Comparison of ENCODE assay signal across 9 cellular contexts in the genomic region with DNA sequence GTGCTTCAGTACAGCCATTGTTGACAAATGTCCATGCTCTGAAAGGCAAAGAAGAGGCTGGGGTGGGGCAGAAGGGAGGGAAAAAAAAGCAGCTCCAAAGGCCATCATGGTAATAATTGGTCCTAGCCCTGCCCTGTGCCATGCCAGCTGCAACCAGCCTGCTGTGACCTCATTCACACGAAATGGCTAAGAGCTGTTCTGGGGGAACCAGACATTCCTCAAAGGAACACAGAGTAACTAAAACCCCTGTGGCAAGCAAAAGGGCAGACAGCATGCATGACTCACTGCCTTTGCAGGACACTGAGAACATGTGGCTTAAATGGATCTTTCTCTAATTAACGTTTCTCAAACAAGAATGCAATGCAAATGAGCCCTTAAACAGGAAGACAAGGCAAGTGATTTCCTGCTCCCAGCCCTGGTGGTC. TPM values are rescaled to one million over a fixed set of nuclear protein-coding genes. Genes with fewer than 3 reads are reported as not detected.
A peak's percentile ranks its signal among the peaks of the same experiment; 100 is the strongest.
DNase-seq lines count a peak whose midpoint lies in the region; ATAC-seq and TF ChIP-seq lines count a peak whose summit lies in the region.
"Had no signal": no experiment of that assay in that cellular context is flagged by ENCODE, and none has a peak within 500 bp of the region (broad histone marks: within the 10 kb centered on the region; RNA-seq: fewer than 3 reads in every experiment).

No MANE protein-coding gene starts in this region.

- no peak overlapping the region for H2BK20ac ChIP-seq in IMR-90 (ENCODE audit: low read depth, low read length)

- CTCF ChIA-PET in IMR-90 (lab: Yijun Ruan, JAX): no interaction called here

- H3K4me3 ChIP-seq in IMR-90 (ENCODE audit: insufficient read depth, low read depth, low read length) (no peak overlapping the region), cardiac fibroblast (replicated peaks in 1 of 2; ENCODE audit: low read depth in 2 of 2, low read length in 2 of 2) (no peak overlapping the region), mesodermal cell (ENCODE audit: extremely low read depth, insufficient read depth, low read length, poor library complexity, severe bottlenecking) (no peak overlapping the region)

- H2BK120ac ChIP-seq in IMR-90 (ENCODE audit: low read depth, low read length): no peak overlapping the region

- H3K14ac ChIP-seq in IMR-90 (replicated peaks; ENCODE audit: low read depth, low read length): no peak overlapping the region

- intact Hi-C loops in IMR-90 (cut with micrococcal nuclease): no loop called here

- no peak for TF ChIP-seq RAD21 in IMR-90 (IDR thresholded peaks at IDR 0.05; ENCODE audit: low read length)

- no peaks in the 10 kb centered on the region for H3K9me1 ChIP-seq in IMR-90 (ENCODE audit: insufficient read depth, low read length)

- no peak overlapping the region for H2AFZ ChIP-seq in IMR-90 (replicated peaks; ENCODE audit: low read length, poor library complexity)

- dilution Hi-C loops in IMR-90 (cut with HindIII; ENCODE audit: low sequenced_read_pairs, unreplicated experiment): no loop called here

- no peak overlapping the region for H3K4ac ChIP-seq in IMR-90 (ENCODE audit: low read depth, low read length)

- no peak overlapping the region for H2AK9ac ChIP-seq in IMR-90 (replicated peaks; ENCODE audit: low read depth, low read length, poor library complexity)

- BruUV-seq in IMR-90 (replicated peaks; lab: Mats Ljungman, UMichigan): no TSS peak

- no peak overlapping the region for H3K56ac ChIP-seq in IMR-90 (ENCODE audit: extremely low read depth, insufficient read depth, low read length)

- no peak overlapping the region for H3K18ac ChIP-seq in IMR-90 (ENCODE audit: low read depth, low read length)

- H2AK5ac ChIP-seq in IMR-90 (ENCODE audit: low read depth, low read length): no peak overlapping the region

- no peak for TF ChIP-seq POLR2A in IMR-90 (IDR thresholded peaks at IDR 0.05; ENCODE audit: low read depth, low read length)

- no peak overlapping the region for H4K91ac ChIP-seq in IMR-90 (ENCODE audit: insufficient read depth, low read depth, low read length)

- no peak overlapping the region for H4K8ac ChIP-seq in IMR-90 (ENCODE audit: low read depth in 2 of 2, low read length in 2 of 2)

- in situ Hi-C loops in IMR-90 (cut with MboI; ENCODE audit: low sequenced_read_pairs) (no loop called here), GM13977 (cut with MboI; ENCODE audit: low pct_unique_long_range_greater_than_20kb, low sequenced_read_pairs, unreplicated experiment) (no loop called here)

- H3K9me3 ChIP-seq in IMR-90 (ENCODE audit: control insufficient read depth, insufficient read depth, low read length): no peaks in the 10 kb centered on the region
- H3K9me3 ChIP-seq in mesodermal cell (ENCODE audit: control insufficient read depth, low read length): peaks cover 6% of the 10 kb centered on the region

- no peaks in the 10 kb centered on the region for H3K4me1 ChIP-seq in IMR-90 (ENCODE audit: control insufficient read depth, insufficient read depth, low read length)
- peaks cover 18% of the 10 kb centered on the region for H3K4me1 ChIP-seq in mesodermal cell (ENCODE audit: control insufficient read depth, insufficient read depth, low read length, poor library complexity, severe bottlenecking)

- no peak overlapping the region for H2BK15ac ChIP-seq in IMR-90 (ENCODE audit: low read depth, low read length)

- no CpG with 5 or more reads among the region's 2 CpGs for WGBS in IMR-90 (ENCODE audit: extremely low coverage in 2 of 2, insufficient read length in 1 of 2), 2 experiments
- WGBS in mesodermal cell (ENCODE audit: insufficient coverage in 2 of 2), 2 experiments: 15 to 25% methylated on average over 2 of the region's 2 CpGs

- TF ChIP-seq CTCF in IMR-90 (conservative IDR thresholded peaks at IDR 0.05; ENCODE audit: low read depth, low read length) (no peak), cardiac fibroblast (IDR thresholded peaks at IDR 0.05; ENCODE audit: low read depth, low read length) (no peak), GM13977 (IDR thresholded peaks at IDR 0.05; ENCODE audit: extremely low read depth, insufficient read depth, missing control alignments) (no peak)

- no peak overlapping the region for H3K27ac ChIP-seq in IMR-90 (ENCODE audit: insufficient read depth, low read length)
- peak overlapping the region; percentile 77 for H3K27ac ChIP-seq in mesodermal cell (ENCODE audit: low read depth, low read length, severe bottlenecking)

- no peak overlapping the region for H3K9ac ChIP-seq in IMR-90 (ENCODE audit: low read depth, low read length)

- no peak overlapping the region for H2BK5ac ChIP-seq in IMR-90 (ENCODE audit: low read depth, low read length, poor library complexity, severe bottlenecking)

- ATAC-seq in IMR-90 (ENCODE audit: low read depth) (peak; percentile 59), GM21528 (IDR thresholded peaks at IDR 0.05; ENCODE audit: low FRiP score, unreplicated experiment) (no peak)

- H3K23ac ChIP-seq in IMR-90 (ENCODE audit: low read depth, low read length): no peak overlapping the region

- H3K79me1 ChIP-seq in IMR-90 (ENCODE audit: low read depth in 1 of 2, low read length in 2 of 2): no peaks in the 10 kb centered on the region

- H3K36me3 ChIP-seq in IMR-90 (ENCODE audit: control insufficient read depth, insufficient read depth, low read length) (no peaks in the 10 kb centered on the region), mesodermal cell (ENCODE audit: control insufficient read depth, insufficient read depth, low read length) (no peaks in the 10 kb centered on the region)

- H4K20me1 ChIP-seq in IMR-90 (ENCODE audit: insufficient read depth, low read length): no peaks in the 10 kb centered on the region

- DNase-seq in COLO829 (ENCODE audit: low spot score) (peak; percentile 94), IMR-90 (peak; percentile 12), cardiac fibroblast (ENCODE audit: low read depth in 2 of 2) (peak; percentile 19 to 71), superior temporal gyrus (ENCODE audit: extremely low spot score) (no peak), GM13977 (ENCODE audit: low spot score) (no peak), NCI-H345 (lab: John Stamatoyannopoulos, UW) (no peak)

- POLR2A ChIA-PET in IMR-90 (lab: Charles Lee; ENCODE audit: unreplicated experiment): no interaction called here

- no peak overlapping the region for H3K4me2 ChIP-seq in IMR-90 (ENCODE audit: low read depth, low read length)

- no peak overlapping the region for H4K5ac ChIP-seq in IMR-90 (ENCODE audit: low read depth, low read length)

- H3K27me3 ChIP-seq in IMR-90 (ENCODE audit: control insufficient read depth, insufficient read depth, low read length): peaks cover 1% of the 10 kb centered on the region; the same call in 1 of the 2 replicates

TF ChIP-seq in IMR-90, 13 proteins besides CTCF, POLR2A, EP300 and RAD21:
- TF ChIP-seq RCOR1 (IDR thresholded peaks at IDR 0.05; ENCODE audit: insufficient replicate concordance, low read length) (no peak), BHLHE40 (IDR thresholded peaks at IDR 0.05; ENCODE audit: low read depth, low read length) (no peak), MAZ (IDR thresholded peaks at IDR 0.05; ENCODE audit: borderline replicate concordance, low read depth, low read length) (no peak), CHD1 (IDR thresholded peaks at IDR 0.05; ENCODE audit: low read depth, low read length) (no peak), MXI1 (IDR thresholded peaks at IDR 0.05; ENCODE audit: borderline replicate concordance, low read depth, low read length) (no peak), FOS (IDR thresholded peaks at IDR 0.05; ENCODE audit: low read depth, low read length) (no peak), SMC3 (IDR thresholded peaks at IDR 0.05; ENCODE audit: low read depth, low read length) (no peak), CEBPB (IDR thresholded peaks at IDR 0.05; ENCODE audit: low read depth, low read length) (no peak), RFX5 (IDR thresholded peaks at IDR 0.05; ENCODE audit: low read depth, low read length) (no peak), NFE2L2 (IDR thresholded peaks at IDR 0.05; ENCODE audit: low read depth, low read length) (no peak), MAFK (IDR thresholded peaks at IDR 0.05; ENCODE audit: low read depth, low read length) (no peak)
- TF ChIP-seq, protein P1, sequence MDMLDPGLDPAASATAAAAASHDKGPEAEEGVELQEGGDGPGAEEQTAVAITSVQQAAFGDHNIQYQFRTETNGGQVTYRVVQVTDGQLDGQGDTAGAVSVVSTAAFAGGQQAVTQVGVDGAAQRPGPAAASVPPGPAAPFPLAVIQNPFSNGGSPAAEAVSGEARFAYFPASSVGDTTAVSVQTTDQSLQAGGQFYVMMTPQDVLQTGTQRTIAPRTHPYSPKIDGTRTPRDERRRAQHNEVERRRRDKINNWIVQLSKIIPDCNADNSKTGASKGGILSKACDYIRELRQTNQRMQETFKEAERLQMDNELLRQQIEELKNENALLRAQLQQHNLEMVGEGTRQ (IDR thresholded peaks at IDR 0.05; ENCODE audit: low read depth, low read length): no peak
- TF ChIP-seq, protein P2, sequence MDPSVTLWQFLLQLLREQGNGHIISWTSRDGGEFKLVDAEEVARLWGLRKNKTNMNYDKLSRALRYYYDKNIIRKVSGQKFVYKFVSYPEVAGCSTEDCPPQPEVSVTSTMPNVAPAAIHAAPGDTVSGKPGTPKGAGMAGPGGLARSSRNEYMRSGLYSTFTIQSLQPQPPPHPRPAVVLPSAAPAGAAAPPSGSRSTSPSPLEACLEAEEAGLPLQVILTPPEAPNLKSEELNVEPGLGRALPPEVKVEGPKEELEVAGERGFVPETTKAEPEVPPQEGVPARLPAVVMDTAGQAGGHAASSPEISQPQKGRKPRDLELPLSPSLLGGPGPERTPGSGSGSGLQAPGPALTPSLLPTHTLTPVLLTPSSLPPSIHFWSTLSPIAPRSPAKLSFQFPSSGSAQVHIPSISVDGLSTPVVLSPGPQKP (IDR thresholded peaks at IDR 0.05; ENCODE audit: borderline replicate concordance, low read depth, low read length): no peak

RNA-seq across cellular contexts. Expression of a gene that starts 42.3 kb away (rescaled TPM):
- total RNA-seq in IMR-90 (2012; rRNA removed): not detected in 2 replicates
- not detected in 2 replicates for polyA plus RNA-seq in IMR-90 (2012; rRNA removed)
- polyA plus RNA-seq in IMR-90 (2012; cell fraction: cytosol; rRNA removed): not detected in 2 replicates
- polyA plus RNA-seq in IMR-90 (2012; cell fraction: nucleus; rRNA removed; ENCODE audit: low replicate concordance): 0.01 TPM in 1 of 2 replicates, not detected in the other
- 1.7 TPM for polyA plus RNA-seq in mesodermal cell (2013, experiment 1 of 2)
- 1.6 TPM for polyA plus RNA-seq in mesodermal cell (2013, experiment 2 of 2)
- polyA plus RNA-seq: IgD-negative memory B cell had no signal

RNA-seq across cellular contexts. Expression of a gene that starts 46.0 kb away (rescaled TPM):
- not detected in 2 replicates for total RNA-seq in IMR-90 (2012; rRNA removed)
- polyA plus RNA-seq in IMR-90 (2012; rRNA removed): not detected in 2 replicates
- not detected in 2 replicates for polyA plus RNA-seq in IMR-90 (2012; cell fraction: cytosol; rRNA removed)
- polyA plus RNA-seq in IMR-90 (2012; cell fraction: nucleus; rRNA removed; ENCODE audit: low replicate concordance): not detected in 2 replicates
- polyA plus RNA-seq in mesodermal cell (2013, experiment 1 of 2): 1.1 TPM
- 1.3 TPM for polyA plus RNA-seq in mesodermal cell (2013, experiment 2 of 2)

Comparison
In these comparisons a context has a peak if more than half of its experiments do, and no peak if none do; other contexts are left out.
1. DNase-seq: peak in COLO829 (single experiment), IMR-90 (single experiment) and cardiac fibroblast (2 of 2); none in superior temporal gyrus (single experiment), GM13977 (single experiment) and NCI-H345 (single experiment).